In genomic region chr21:45021428-45022347, GRCh38 we compare ENCODE assay signal across 20 cellular contexts. TPM values are rescaled to one million over a fixed set of nuclear protein-coding genes. Genes with fewer than 3 reads are reported as not detected.
DNase-seq lines count a peak whose midpoint lies in the region; ATAC-seq and TF ChIP-seq lines count a peak whose summit lies in the region.
"Had no signal": no experiment of that assay in that cellular context is flagged by ENCODE, and none has a peak within 500 bp of the region (broad histone marks: within the 10 kb centered on the region; RNA-seq: fewer than 3 reads in every experiment).

No MANE protein-coding gene starts in this region.

- no peak overlapping the region for H3K14ac ChIP-seq in trophoblast cell (ENCODE audit: low read length)

- no peak overlapping the region for H3K4me2 ChIP-seq in trophoblast cell (ENCODE audit: low read length)

- peak overlapping the region; percentile 61 for H2BK120ac ChIP-seq in trophoblast cell (ENCODE audit: insufficient read depth, low read length, poor library complexity)

- peaks cover 0 to 8% of the 10 kb centered on the region in 2 donors for H3K4me1 ChIP-seq in left lung
- peaks cover 24 to 35% of the 10 kb centered on the region in 2 experiments for H3K4me1 ChIP-seq in trophoblast cell (ENCODE audit: control insufficient read depth in 1 of 2, insufficient read depth in 2 of 2, low read length in 2 of 2)
- H3K4me1 ChIP-seq: psoas muscle, upper lobe of right lung had no signal

- intact Hi-C loops in left lung (cut with DNase I), result no loop called here

- H4K91ac ChIP-seq in trophoblast cell (ENCODE audit: low read depth, low read length), result peak overlapping the region; percentile 45

- H2BK5ac ChIP-seq in trophoblast cell (ENCODE audit: low read depth, low read length, poor library complexity), result no peak overlapping the region

- no peak overlapping the region for H4K12ac ChIP-seq in trophoblast cell (ENCODE audit: low read depth, low read length)

- H4K8ac ChIP-seq in trophoblast cell (ENCODE audit: low read depth, low read length), result no peak overlapping the region

- no peak overlapping the region for H3K18ac ChIP-seq in trophoblast cell (ENCODE audit: low read length)

- H2BK12ac ChIP-seq in trophoblast cell (ENCODE audit: low read length), result no peak overlapping the region

- TF ChIP-seq CTCF in left lung (IDR thresholded peaks at IDR 0.05), result no peak

- H3K9ac ChIP-seq in trophoblast cell (ENCODE audit: low read length), result no peak overlapping the region

- no CpG with 5 or more reads among the region's 31 CpGs for WGBS in trophoblast cell (ENCODE audit: extremely low coverage, insufficient coverage, insufficient read length)

- H3K4ac ChIP-seq in trophoblast cell (ENCODE audit: low read depth, low read length), result no peak overlapping the region

- H3K36me3 ChIP-seq in left lung (no peaks in the 10 kb centered on the region), trophoblast cell (ENCODE audit: control insufficient read depth in 1 of 2, insufficient read depth in 2 of 2, low read length in 2 of 2) (no peaks in the 10 kb centered on the region)
- H3K36me3 ChIP-seq: brain microvascular endothelial cell, heart right ventricle, upper lobe of right lung had no signal

- ATAC-seq in left lung, result no peak
- ATAC-seq in GM19324 (IDR thresholded peaks at IDR 0.05; ENCODE audit: low FRiP score, unreplicated experiment), result no peak
- no peak for ATAC-seq in HG03571 (IDR thresholded peaks at IDR 0.05; ENCODE audit: unreplicated experiment)
- ATAC-seq: naive thymus-derived CD4-positive, alpha-beta T cell; stimulated activated naive CD8-positive, alpha-beta T cell treated with anti-CD3 and anti-CD28 coated beads, Interleukin-15, amount 100 ng/mL, for 72 hours; upper lobe of right lung had no signal

- H3K79me1 ChIP-seq in trophoblast cell (ENCODE audit: low read length), result peaks cover 24% of the 10 kb centered on the region

- H3K27ac ChIP-seq in left lung (no peak overlapping the region), trophoblast cell (ENCODE audit: low read depth, low read length) (no peak overlapping the region)
- H3K27ac ChIP-seq: brain microvascular endothelial cell, upper lobe of right lung had no signal

- no peak overlapping the region for H3K23ac ChIP-seq in trophoblast cell (ENCODE audit: low read length)

- DNase-seq in NCI-H748 treated with DMSO at 0.1 percent for 48 hours (lab: John Stamatoyannopoulos, UW) (peak; percentile 100), NCI-H748 (lab: John Stamatoyannopoulos, UW; ENCODE audit: unreplicated experiment) (no peak), HuH-7.5 (ENCODE audit: low spot score) (peak; percentile 36), left lung (peak; percentile 19 to 64), trophoblast cell (no peak), globus pallidus (ENCODE audit: low spot score) (no peak)
- DNase-seq: activated naive CD8-positive, alpha-beta T cell treated with anti-CD3 and anti-CD28 coated beads for 36 hours; Kasumi-1; naive thymus-derived CD4-positive, alpha-beta T cell; NCI-H1048; small intestine; stimulated activated CD4-positive, alpha-beta T cell treated with anti-CD3 and anti-CD28 coated beads, Interleukin-2, amount 100 ng/mL, for 48 hours; stimulated activated naive CD8-positive, alpha-beta T cell treated with anti-CD3 and anti-CD28 coated beads, Interleukin-15, amount 100 ng/mL, for 72 hours; T1000 had no signal

- H3K79me2 ChIP-seq in trophoblast cell (ENCODE audit: control insufficient read depth, insufficient read depth, low read length, poor library complexity), result peaks cover 2% of the 10 kb centered on the region

- H3K9me3 ChIP-seq in left lung (peaks cover 0 to 9% of the 10 kb centered on the region in 2 donors), trophoblast cell (ENCODE audit: insufficient read depth, low read depth, low read length) (peaks cover 9% of the 10 kb centered on the region)
- H3K9me3 ChIP-seq: psoas muscle, upper lobe of right lung had no signal

- H2AFZ ChIP-seq in trophoblast cell (ENCODE audit: insufficient read depth, low read length, poor library complexity), result no peak overlapping the region

- no peak overlapping the region for H3K4me3 ChIP-seq in left lung
- H3K4me3 ChIP-seq in trophoblast cell (ENCODE audit: low read depth, low read length), result no peak overlapping the region
- H3K4me3 ChIP-seq: heart right ventricle, psoas muscle, upper lobe of right lung had no signal

- H2AK5ac ChIP-seq in trophoblast cell (ENCODE audit: low read length), result peak overlapping the region; percentile 56

- peaks cover 8 to 43% of the 10 kb centered on the region in 2 donors for H3K27me3 ChIP-seq in left lung
- H3K27me3 ChIP-seq in trophoblast cell (ENCODE audit: insufficient read depth, low read length), result no peaks in the 10 kb centered on the region
- H3K27me3 ChIP-seq: brain microvascular endothelial cell had no signal

RNA-seq across cellular contexts. Expression of gene ADARB1, which starts 52.7 kb away (rescaled TPM):
- 10 to 100 TPM; 30.4 to 53.4 TPM for total RNA-seq in left lung
- polyA plus RNA-seq in trophoblast cell (2013), result 12.9 and 14.2 TPM in 2 replicates

Comparison
In these comparisons a context has a peak if more than half of its experiments do, and no peak if none do; other contexts are left out.
1. DNase-seq: peak in NCI-H748 treated with DMSO at 0.1 percent for 48 hours (single experiment), HuH-7.5 (single experiment) and left lung (2 of 2); none in NCI-H748 (single experiment), trophoblast cell (0 of 2) and globus pallidus (single experiment).